ENCODE assay signal across 8 cellular contexts in the genomic region with DNA sequence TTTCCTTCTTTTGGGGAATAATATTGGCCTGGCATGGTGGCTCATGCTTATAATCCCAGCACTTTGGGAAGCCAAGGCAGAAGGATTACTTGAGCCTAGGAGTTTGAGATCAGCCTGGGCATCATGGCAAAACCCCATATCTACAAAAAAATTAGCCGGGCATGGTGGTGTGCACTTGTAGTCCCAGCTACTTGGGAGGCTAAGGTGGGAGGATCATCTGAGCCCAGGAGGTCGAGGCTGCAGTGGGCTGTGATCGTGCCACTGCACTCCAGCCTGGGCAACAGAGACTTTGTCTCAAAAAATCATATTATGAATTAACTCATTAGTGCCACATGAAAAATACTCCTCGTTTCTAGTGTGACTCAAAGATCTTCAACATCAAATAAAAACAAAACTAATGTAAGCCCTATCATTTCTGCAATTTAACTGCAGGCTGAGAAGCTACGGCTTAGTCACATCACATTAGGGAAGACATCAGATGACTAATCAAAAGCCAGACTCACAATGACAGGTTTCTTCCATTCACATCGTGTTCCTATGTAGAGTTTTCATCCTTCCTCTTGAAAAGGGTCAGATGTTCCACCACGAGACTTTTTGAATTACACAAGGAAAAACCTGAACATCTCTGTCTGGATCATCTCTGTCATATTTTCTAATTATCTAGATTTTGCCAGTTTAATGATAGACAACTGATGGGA. TPM values are rescaled to one million over a fixed set of nuclear protein-coding genes. Genes with fewer than 3 reads are reported as not detected.
A peak's percentile ranks its signal among the peaks of the same experiment; 100 is the strongest.
DNase-seq lines count a peak whose midpoint lies in the region; FAIRE-seq and TF ChIP-seq lines count a peak whose summit lies in the region.
"Not testable (repeated sequence)": the region's sequence is repeated elsewhere in the genome, so short reads cannot be mapped to it uniquely, and the experiment has no call there.

No MANE protein-coding gene starts in this region.

- peak overlapping the region; percentile 68 to 74 for H3K4me3 ChIP-seq in SK-N-SH (ENCODE audit: low read depth in 2 of 2, low read length in 1 of 2)
- H3K4me3 ChIP-seq in H1 (ENCODE audit: extremely low read depth in 1 of 4, insufficient read depth in 2 of 4, low read depth in 3 of 4, low read length in 4 of 4), result peak overlapping the region in 2 of 4 experiments; percentile 53 to 71; a peak in 5 of 8 replicates
- H3K4me3 ChIP-seq in tibial artery, result peak overlapping the region; percentile 80 to 95

- not testable (repeated sequence) for H4K91ac ChIP-seq in H1 (replicated peaks; ENCODE audit: insufficient read length, low read length)

- not testable (repeated sequence) for TF ChIP-seq POLR2A in H1 (IDR thresholded peaks at IDR 0.05; ENCODE audit: control extremely low read depth in 1 of 2, low read depth in 2 of 2, low read length in 2 of 2)

- not testable (repeated sequence) for H3K23ac ChIP-seq in H1 (ENCODE audit: insufficient read length)

- DNase-seq in EH (ENCODE audit: low read depth), result peak; percentile 72
- not testable (repeated sequence) for DNase-seq in SK-N-SH; H1 (ENCODE audit: low read depth in 1 of 2, low spot score in 2 of 2); tibial artery
- peak; percentile 21 for DNase-seq in activated naive CD4-positive, alpha-beta T cell treated with anti-CD3 and anti-CD28 coated beads, Interleukin-2, amount 50 U/mL, for 16 hours
- DNase-seq in kidney tubule cell (ENCODE audit: low spot score), result peak; percentile 72
- DNase-seq in pons (ENCODE audit: low spot score), result peak; percentile 60

- not testable (repeated sequence) for H4K20me1 ChIP-seq in SK-N-SH (ENCODE audit: insufficient read depth); H1 (replicated peaks in 1 of 2; ENCODE audit: control insufficient read depth in 1 of 2, insufficient read depth in 2 of 2, low read length in 2 of 2)

- not testable (repeated sequence) for TF ChIP-seq EP300 in SK-N-SH (IDR thresholded peaks at IDR 0.05; ENCODE audit: borderline replicate concordance in 1 of 2, low read depth in 1 of 2, low read length in 1 of 2); H1 (IDR thresholded peaks at IDR 0.05; ENCODE audit: borderline replicate concordance in 1 of 2, low read depth in 2 of 2, low read length in 2 of 2)

- peak overlapping the region; percentile 94 for H2AFZ ChIP-seq in SK-N-SH (ENCODE audit: low read depth)
- H2AFZ ChIP-seq in H1 (ENCODE audit: low read length), result not testable (repeated sequence)

- H2AK5ac ChIP-seq in H1 (ENCODE audit: low read depth, low read length), result not testable (repeated sequence)

- H3K79me1 ChIP-seq in H1 (ENCODE audit: low read depth, low read length), result not testable (repeated sequence)

- peak overlapping the region; percentile 92 for H3K9ac ChIP-seq in SK-N-SH
- H3K9ac ChIP-seq in H1 (replicated peaks in 1 of 4; ENCODE audit: extremely low read depth in 1 of 4, low read depth in 3 of 4, low read length in 3 of 4), result not testable (repeated sequence)

- not testable (repeated sequence) for TF ChIP-seq RAD21 in SK-N-SH (IDR thresholded peaks at IDR 0.05; ENCODE audit: low read length); H1 (IDR thresholded peaks at IDR 0.05 in 1 of 2, conservative IDR thresholded peaks at IDR 0.05 in 1 of 2; ENCODE audit: low read depth in 2 of 2, low read length in 2 of 2)

- POLR2A ChIA-PET in SK-N-SH (lab: Yijun Ruan, JAX) (interaction anchor here (1.4 to 2.1 kb wide), 4 partner anchors 55 to 212 kb away, joined by 4 to 18 read pairs (median 7); a partner anchor contains a TSS), H1 (lab: Charles Lee; ENCODE audit: partially characterized antibody) (interaction anchor here (0.5 kb wide), 1 partner anchor 16 kb away, joined by 3 read pairs; no protein-coding TSS in a partner anchor)

- H2BK120ac ChIP-seq in H1 (replicated peaks; ENCODE audit: low read depth, low read length), result not testable (repeated sequence)

- H3K27ac ChIP-seq in KOPT-K1 (ENCODE audit: low read depth, low read length, poor library complexity, severe bottlenecking), result peak overlapping the region; percentile 92
- peak overlapping the region; percentile 86 to 95 for H3K27ac ChIP-seq in SK-N-SH (ENCODE audit: low read depth in 2 of 2, low read length in 1 of 2)
- not testable (repeated sequence) for H3K27ac ChIP-seq in H1 (ENCODE audit: low read depth, low read length)
- H3K27ac ChIP-seq in tibial artery, result peak overlapping the region; percentile 99

- H3K14ac ChIP-seq in H1 (ENCODE audit: insufficient read length), result not testable (repeated sequence)

- peaks cover 16% of the 10 kb centered on the region for H3F3A ChIP-seq in SK-N-SH (replicated peaks; ENCODE audit: insufficient read depth)

- not testable (repeated sequence) for H3K79me2 ChIP-seq in SK-N-SH (ENCODE audit: insufficient read depth); H1 (ENCODE audit: control insufficient read depth in 1 of 2, insufficient read depth in 2 of 2, low read length in 2 of 2)

- not testable (repeated sequence) for H2BK15ac ChIP-seq in H1 (ENCODE audit: low read length)

- H3K4me1 ChIP-seq in SK-N-SH (ENCODE audit: control insufficient read depth in 1 of 2, insufficient read depth in 2 of 2, low read depth in 1 of 2, low read length in 1 of 2); H1 (replicated peaks in 1 of 4; ENCODE audit: control insufficient read depth in 3 of 4, insufficient read depth in 4 of 4, low read length in 3 of 4): not testable (repeated sequence)
- peaks cover 0 to 20% (median 12%) of the 10 kb centered on the region in 4 donors for H3K4me1 ChIP-seq in tibial artery

- not testable (repeated sequence) for H3K36me3 ChIP-seq in KOPT-K1 (ENCODE audit: insufficient read depth, low read length); H1 (ENCODE audit: control insufficient read depth in 2 of 4, insufficient read depth in 4 of 4, low read length in 3 of 4)
- H3K36me3 ChIP-seq in SK-N-SH (replicated peaks in 1 of 2; ENCODE audit: control insufficient read depth in 1 of 2, insufficient read depth in 2 of 2, low read length in 1 of 2), result peaks cover 23 to 33% of the 10 kb centered on the region in 2 experiments
- H3K36me3 ChIP-seq in tibial artery, result peaks cover 0 to 28% (median 10%) of the 10 kb centered on the region in 3 donors

- not testable (repeated sequence) for H2BK5ac ChIP-seq in H1 (ENCODE audit: low read depth, low read length)

- 54% methylated on average over 7 of the region's 7 CpGs for WGBS in SK-N-SH (ENCODE audit: low lambda C conversion rate)
- 81% methylated on average over 7 of the region's 7 CpGs; no CpG with 5 or more reads in 1 of the 2 experiments for WGBS in H1 (ENCODE audit: extremely low coverage in 1 of 2, insufficient coverage in 1 of 2, insufficient read length in 1 of 2, insufficient replicate concordance in 2 of 2, low coverage in 1 of 2, low lambda C conversion rate in 2 of 2, missing lambda C conversion rate in 1 of 2), 2 experiments

- not testable (repeated sequence) for H3K9me3 ChIP-seq in KOPT-K1 (ENCODE audit: insufficient read depth, low read length, poor library complexity, severe bottlenecking); SK-N-SH; H1 (ENCODE audit: insufficient read depth in 2 of 2, low read depth in 1 of 2, low read length in 1 of 2); tibial artery

- H3K23me2 ChIP-seq in H1 (ENCODE audit: low read depth, low read length), result not testable (repeated sequence)

- H4K5ac ChIP-seq in H1 (ENCODE audit: insufficient read length, low read depth, low read length), result not testable (repeated sequence)

- FAIRE-seq in H1 (lab: Jason Lieb, UNC), result not testable (repeated sequence)

- peak overlapping the region; percentile 81 for H3K4me2 ChIP-seq in SK-N-SH
- peak overlapping the region; percentile 80 to 81 for H3K4me2 ChIP-seq in H1 (ENCODE audit: insufficient read depth in 1 of 2, low read depth in 2 of 2, low read length in 2 of 2)

- H3K4ac ChIP-seq in H1 (replicated peaks; ENCODE audit: insufficient read length, low read depth, low read length), result not testable (repeated sequence)

- intact Hi-C loops in tibial artery (cut with DNase I; ENCODE audit: low total_unique reads), result loop anchor here (10.0 kb wide), 1 partner anchor 131 kb away; no protein-coding TSS in a partner anchor

- H4K8ac ChIP-seq in H1 (ENCODE audit: extremely low read depth, insufficient read depth, low read length), result not testable (repeated sequence)

- H2BK12ac ChIP-seq in H1 (ENCODE audit: low read depth, low read length), result not testable (repeated sequence)

- not testable (repeated sequence) for H3K18ac ChIP-seq in H1 (ENCODE audit: extremely low read depth, low read length)

- H3K9me2 ChIP-seq in SK-N-SH, result not testable (repeated sequence)

- not testable (repeated sequence) for H3K56ac ChIP-seq in H1 (replicated peaks; ENCODE audit: insufficient read length, low read depth, low read length)

- not testable (repeated sequence) for H3K27me3 ChIP-seq in SK-N-SH (ENCODE audit: insufficient read depth); H1 (replicated peaks in 1 of 4; ENCODE audit: control insufficient read depth in 3 of 4, extremely low read depth in 1 of 4, insufficient read depth in 3 of 4, low read length in 3 of 4); tibial artery

- not testable (repeated sequence) for TF ChIP-seq CTCF in SK-N-SH (IDR thresholded peaks at IDR 0.05); H1 (IDR thresholded peaks at IDR 0.05; ENCODE audit: control extremely low read depth in 1 of 3, insufficient read depth in 1 of 3, low read depth in 1 of 3, low read length in 3 of 3); tibial artery (IDR thresholded peaks at IDR 0.05)

- not testable (repeated sequence) for H2BK20ac ChIP-seq in H1 (ENCODE audit: low read length)

- CTCF ChIA-PET in SK-N-SH (lab: Yijun Ruan, JAX) (interaction anchor here (0.6 to 4.8 kb wide), 8 partner anchors 8 to 224 kb away, joined by 3 to 20 read pairs (median 4); a partner anchor contains a TSS), H1 (lab: Charles Lee; ENCODE audit: partially characterized antibody) (interaction anchor here (0.7 to 1.6 kb wide), 6 partner anchors 11 to 90 kb away, joined by 3 to 6 read pairs (median 4); a partner anchor contains a TSS)

RNA-seq across cellular contexts. Expression of a gene that starts 54.9 kb away (rescaled TPM):
- polyA plus RNA-seq in SK-N-SH (2012; rRNA removed) (10.4 and 10.9 TPM in 2 replicates), H1 (2011; rRNA removed) (2.7 and 3.3 TPM in 2 replicates)
- polyA plus RNA-seq in SK-N-SH (2012; cell fraction: cytosol; rRNA removed), result 7.0 and 8.0 TPM in 2 replicates
- polyA plus RNA-seq in SK-N-SH (2012; cell fraction: nucleus; rRNA removed), result 54.8 and 61.1 TPM in 2 replicates
- 9.4 and 10.2 TPM in 2 replicates for total RNA-seq in H1 (2021; fragmentation: NEBNext Ultra II Directional; extraction: Animal tissue kit (Norgen Biotek cat#: 25700))
- 1.1 TPM for polyA plus RNA-seq in H1 (2011; cell fraction: cytosol; rRNA removed)
- 4.9 TPM for polyA plus RNA-seq in H1 (2011; cell fraction: nucleus; rRNA removed)
- 1.5 to 4.0 TPM (median 2.0 TPM) in 4 replicates for polyA plus RNA-seq in H1 (2012, experiment 1 of 2)
- not detected for polyA plus RNA-seq in H1 (2012, experiment 2 of 2)
- polyA plus RNA-seq in H1 (2013, experiment 1 of 2), result 1.8 TPM
- polyA plus RNA-seq in H1 (2013, experiment 2 of 2), result 0.90 TPM
- 6.2 and 9.5 TPM in 2 replicates for polyA minus RNA-seq in H1 (2011; rRNA and poly(A)+ RNA removed)
- 6.2 TPM for polyA minus RNA-seq in H1 (2011; cell fraction: cytosol; rRNA and poly(A)+ RNA removed)
- polyA minus RNA-seq in H1 (2011; cell fraction: nucleus; rRNA and poly(A)+ RNA removed), result 22.2 TPM
